7 cellular contexts compared by ENCODE assay signal in the genomic region with DNA sequence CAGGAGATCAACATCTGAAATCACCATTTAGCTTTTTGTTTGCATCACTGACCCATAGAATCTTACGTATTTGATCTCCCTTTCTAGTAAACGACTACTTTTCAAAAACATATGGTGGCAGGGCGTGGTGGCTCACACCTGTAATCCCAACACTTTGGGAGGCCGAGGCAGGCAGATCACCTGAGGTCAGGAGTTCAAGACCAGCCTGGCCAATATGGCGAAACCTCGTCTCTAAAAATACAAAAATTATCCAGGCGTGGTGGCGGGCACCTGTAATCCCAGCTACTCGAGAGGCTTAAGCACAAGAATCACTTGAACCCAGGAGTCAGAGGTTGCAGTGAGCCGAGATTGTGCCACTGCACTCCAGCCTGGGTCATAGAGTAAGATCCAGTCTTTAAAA. TPM values are rescaled to one million over a fixed set of nuclear protein-coding genes. Genes with fewer than 3 reads are reported as not detected.
DNase-seq lines count a peak whose midpoint lies in the region; ATAC-seq and TF ChIP-seq lines count a peak whose summit lies in the region.
"Not testable (repeated sequence)": the region's sequence is repeated elsewhere in the genome, so short reads cannot be mapped to it uniquely, and the experiment has no call there.

No MANE protein-coding gene starts in this region.

- H3K36me3 ChIP-seq in heart right ventricle: peaks cover 0 to 100% (median 37%) of the 10 kb centered on the region in 9 donors
- peaks cover 5 to 96% of the 10 kb centered on the region in 2 donors for H3K36me3 ChIP-seq in psoas muscle (ENCODE audit: insufficient read depth in 1 of 2, low read depth in 1 of 2)

- not testable (repeated sequence) for H3K9me3 Mint-ChIP-seq in T-cell; endothelial cell (ENCODE audit: unreplicated experiment); stimulated activated memory B cell treated with anti-CD40 and anti-IgM and Interleukin-4, amounts not matched to agents 10 μg/mL and 1 μg/mL and 100 μg/mL, for 72 hours

- H3K27ac ChIP-seq in heart right ventricle (peak overlapping the region in 9 of 10 donors; percentile 41 to 90 (median 60)), psoas muscle (peak overlapping the region; percentile 19)

- not testable (repeated sequence) for H3K27me3 Mint-ChIP-seq in T-cell; endothelial cell (ENCODE audit: unreplicated experiment); stimulated activated memory B cell treated with anti-CD40 and anti-IgM and Interleukin-4, amounts not matched to agents 10 μg/mL and 1 μg/mL and 100 μg/mL, for 72 hours

- not testable (repeated sequence) for ATAC-seq in T-cell (replicated peaks in 1 of 4); heart right ventricle; psoas muscle; stimulated activated memory B cell treated with anti-CD40 and anti-IgM and Interleukin-4, amounts not matched to agents 10 μg/mL and 1 μg/mL and 100 μg/mL, for 72 hours

- not testable (repeated sequence) for H3K4me3 Mint-ChIP-seq in T-cell; stimulated activated memory B cell treated with anti-CD40 and anti-IgM and Interleukin-4, amounts not matched to agents 10 μg/mL and 1 μg/mL and 100 μg/mL, for 72 hours
- H3K4me3 Mint-ChIP-seq in endothelial cell (ENCODE audit: unreplicated experiment): peak overlapping the region; percentile 71

- H3K4me1 ChIP-seq in heart right ventricle: peaks cover 0 to 63% (median 21%) of the 10 kb centered on the region in 9 donors
- H3K4me1 ChIP-seq in psoas muscle: not testable (repeated sequence)

- intact Hi-C loops in heart right ventricle (cut with DNase I): loop anchor here in 7 of 10 donors (5.0 to 10.0 kb wide), 5 partner anchors 57 to 87 kb away; a partner anchor contains a TSS
- intact Hi-C loops in psoas muscle (cut with DNase I): loop anchor here (5.0 kb wide), 2 partner anchors 74 to 89 kb away; no protein-coding TSS in a partner anchor

- not testable (repeated sequence) for H3K9me3 ChIP-seq in heart right ventricle, psoas muscle

- POLR2A ChIA-PET in T-cell (lab: Charles Lee): interaction anchor here in 1 of 2 donors (0.7 kb wide), 1 partner anchor 114 kb away, joined by 9 read pairs; no protein-coding TSS in a partner anchor

- CTCF ChIA-PET in T-cell (lab: Charles Lee): interaction anchor here (0.5 to 0.9 kb wide), 7 partner anchors 9 to 1190 kb away, joined by 3 to 5 read pairs (median 4); no protein-coding TSS in a partner anchor

- H3K36me3 Mint-ChIP-seq in T-cell (peaks cover 39% of the 10 kb centered on the region), endothelial cell (ENCODE audit: low read depth, unreplicated experiment) (peaks cover 24% of the 10 kb centered on the region)
- H3K36me3 Mint-ChIP-seq in stimulated activated memory B cell treated with anti-CD40 and anti-IgM and Interleukin-4, amounts not matched to agents 10 μg/mL and 1 μg/mL and 100 μg/mL, for 72 hours: peaks cover 45% of the 10 kb centered on the region

- 88 to 89% methylated on average over 10 of the region's 10 CpGs for WGBS in heart right ventricle, 2 donors
- 87 to 91% (median 87%) methylated on average over 10 of the region's 10 CpGs for WGBS in psoas muscle, 3 donors

- H3K4me3 ChIP-seq in heart right ventricle, psoas muscle: not testable (repeated sequence)

- DNase-seq in T-cell; endothelial cell (ENCODE audit: low spot score); heart right ventricle; psoas muscle: not testable (repeated sequence)
- DNase-seq in activated effector memory CD4-positive, alpha-beta T cell treated with anti-CD3 and anti-CD28 coated beads, Interleukin-2, amount 50 U/mL, for 16 hours: peak; percentile 24
- DNase-seq in mesenteric fat pad (ENCODE audit: low spot score): peak; percentile 59

- H3K27me3 ChIP-seq in heart right ventricle; psoas muscle (ENCODE audit: insufficient read depth in 3 of 3, low read length in 2 of 3): not testable (repeated sequence)

- H3K27ac Mint-ChIP-seq in T-cell (peak overlapping the region; percentile 31 to 61), endothelial cell (ENCODE audit: unreplicated experiment) (peak overlapping the region; percentile 99)
- peak overlapping the region; percentile 40 for H3K27ac Mint-ChIP-seq in stimulated activated memory B cell treated with anti-CD40 and anti-IgM and Interleukin-4, amounts not matched to agents 10 μg/mL and 1 μg/mL and 100 μg/mL, for 72 hours

- TF ChIP-seq CTCF in endothelial cell (IDR thresholded peaks at IDR 0.05; ENCODE audit: unreplicated experiment); heart right ventricle (IDR thresholded peaks at IDR 0.05); psoas muscle (IDR thresholded peaks at IDR 0.05): not testable (repeated sequence)

- H3K4me1 Mint-ChIP-seq in T-cell; stimulated activated memory B cell treated with anti-CD40 and anti-IgM and Interleukin-4, amounts not matched to agents 10 μg/mL and 1 μg/mL and 100 μg/mL, for 72 hours: not testable (repeated sequence)
- peaks cover 32% of the 10 kb centered on the region for H3K4me1 Mint-ChIP-seq in endothelial cell (ENCODE audit: unreplicated experiment)

RNA-seq across cellular contexts. Expression of a gene that starts 33.4 kb away (rescaled TPM):
- total RNA-seq in T-cell (100 to 1,000 TPM; 108 to 132 (median 126) TPM), endothelial cell (ENCODE audit: unreplicated experiment) (133 TPM), heart right ventricle (100 to 1,000 TPM; 517 to 711 (median 563) TPM), mesenteric fat pad (426 TPM), psoas muscle (100 to 1,000 TPM; 170 to 259 (median 255) TPM)
- polyA plus RNA-seq in heart right ventricle (100 to 1,000 TPM; 178 to 205 TPM), psoas muscle (100 to 1,000 TPM; 111 to 166 (median 125) TPM)

Comparison
In these comparisons a context has a peak if more than half of its experiments do, and no peak if none do; other contexts are left out.
1. H3K27ac Mint-ChIP-seq: peak in every context shown above with its lines; median percentile 99 in endothelial cell; 46 in T-cell; 40 in stimulated activated memory B cell treated with anti-CD40 and anti-IgM and Interleukin-4, amounts not matched to agents 10 μg/mL and 1 μg/mL and 100 μg/mL, for 72 hours.